Comparison of ENCODE assay signal across 1 cellular context in the genomic region with DNA sequence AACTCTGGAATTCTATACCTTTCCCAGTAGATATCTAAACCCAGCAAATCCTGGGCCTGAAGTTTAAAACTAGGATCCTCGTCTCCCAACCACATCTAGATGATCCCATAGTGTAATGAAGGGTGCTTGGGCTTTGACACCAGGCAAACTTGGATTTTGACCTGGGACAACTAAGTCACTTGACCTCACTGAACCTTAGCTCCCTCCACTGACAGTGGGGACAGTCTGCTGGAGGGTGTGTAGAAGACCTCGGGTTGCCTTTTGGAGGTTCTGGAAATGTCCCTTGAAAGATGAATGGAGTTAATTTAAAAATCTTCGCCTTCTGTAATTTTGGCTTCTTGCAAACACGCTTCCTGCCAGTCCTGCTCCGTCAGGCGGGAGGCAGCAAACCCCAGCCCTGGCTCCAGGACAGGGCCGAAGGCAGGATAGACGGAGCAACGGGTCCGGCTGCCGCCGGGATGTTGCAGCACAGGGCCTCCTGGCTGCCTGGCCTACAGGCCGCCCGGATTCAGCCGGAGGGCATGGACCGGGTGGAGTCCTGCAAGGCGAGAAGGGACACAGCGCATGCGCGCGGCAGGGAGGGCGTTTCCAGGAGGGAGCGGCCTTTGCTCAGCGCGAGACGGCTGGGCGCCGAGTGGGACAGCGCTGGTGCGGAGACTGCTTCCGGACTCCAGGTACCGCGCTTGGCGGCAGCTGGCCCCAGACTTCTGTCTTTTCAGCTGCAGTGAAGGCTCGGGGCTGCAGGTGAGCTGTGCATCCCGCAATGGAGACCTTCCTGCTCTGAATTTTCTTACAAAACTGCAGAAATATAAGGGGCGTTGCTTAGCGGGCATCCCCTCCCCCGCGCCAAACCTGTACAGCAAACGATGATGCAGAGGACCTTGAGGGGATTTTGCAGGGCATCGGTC.
TF ChIP-seq lines count a peak whose summit lies in the region.

A gene with protein sequence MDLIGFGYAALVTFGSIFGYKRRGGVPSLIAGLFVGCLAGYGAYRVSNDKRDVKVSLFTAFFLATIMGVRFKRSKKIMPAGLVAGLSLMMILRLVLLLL (plus strand): TSS at position 612 of the 908 bp plus-strand sequence. CDS start 5,990 bp downstream, outside the sequence.

TF ChIP-seq in HepG2, 621 proteins besides CTCF, POLR2A, EP300 and RAD21 (continued from another document and continues in another):
- TF ChIP-seq, protein P1, sequence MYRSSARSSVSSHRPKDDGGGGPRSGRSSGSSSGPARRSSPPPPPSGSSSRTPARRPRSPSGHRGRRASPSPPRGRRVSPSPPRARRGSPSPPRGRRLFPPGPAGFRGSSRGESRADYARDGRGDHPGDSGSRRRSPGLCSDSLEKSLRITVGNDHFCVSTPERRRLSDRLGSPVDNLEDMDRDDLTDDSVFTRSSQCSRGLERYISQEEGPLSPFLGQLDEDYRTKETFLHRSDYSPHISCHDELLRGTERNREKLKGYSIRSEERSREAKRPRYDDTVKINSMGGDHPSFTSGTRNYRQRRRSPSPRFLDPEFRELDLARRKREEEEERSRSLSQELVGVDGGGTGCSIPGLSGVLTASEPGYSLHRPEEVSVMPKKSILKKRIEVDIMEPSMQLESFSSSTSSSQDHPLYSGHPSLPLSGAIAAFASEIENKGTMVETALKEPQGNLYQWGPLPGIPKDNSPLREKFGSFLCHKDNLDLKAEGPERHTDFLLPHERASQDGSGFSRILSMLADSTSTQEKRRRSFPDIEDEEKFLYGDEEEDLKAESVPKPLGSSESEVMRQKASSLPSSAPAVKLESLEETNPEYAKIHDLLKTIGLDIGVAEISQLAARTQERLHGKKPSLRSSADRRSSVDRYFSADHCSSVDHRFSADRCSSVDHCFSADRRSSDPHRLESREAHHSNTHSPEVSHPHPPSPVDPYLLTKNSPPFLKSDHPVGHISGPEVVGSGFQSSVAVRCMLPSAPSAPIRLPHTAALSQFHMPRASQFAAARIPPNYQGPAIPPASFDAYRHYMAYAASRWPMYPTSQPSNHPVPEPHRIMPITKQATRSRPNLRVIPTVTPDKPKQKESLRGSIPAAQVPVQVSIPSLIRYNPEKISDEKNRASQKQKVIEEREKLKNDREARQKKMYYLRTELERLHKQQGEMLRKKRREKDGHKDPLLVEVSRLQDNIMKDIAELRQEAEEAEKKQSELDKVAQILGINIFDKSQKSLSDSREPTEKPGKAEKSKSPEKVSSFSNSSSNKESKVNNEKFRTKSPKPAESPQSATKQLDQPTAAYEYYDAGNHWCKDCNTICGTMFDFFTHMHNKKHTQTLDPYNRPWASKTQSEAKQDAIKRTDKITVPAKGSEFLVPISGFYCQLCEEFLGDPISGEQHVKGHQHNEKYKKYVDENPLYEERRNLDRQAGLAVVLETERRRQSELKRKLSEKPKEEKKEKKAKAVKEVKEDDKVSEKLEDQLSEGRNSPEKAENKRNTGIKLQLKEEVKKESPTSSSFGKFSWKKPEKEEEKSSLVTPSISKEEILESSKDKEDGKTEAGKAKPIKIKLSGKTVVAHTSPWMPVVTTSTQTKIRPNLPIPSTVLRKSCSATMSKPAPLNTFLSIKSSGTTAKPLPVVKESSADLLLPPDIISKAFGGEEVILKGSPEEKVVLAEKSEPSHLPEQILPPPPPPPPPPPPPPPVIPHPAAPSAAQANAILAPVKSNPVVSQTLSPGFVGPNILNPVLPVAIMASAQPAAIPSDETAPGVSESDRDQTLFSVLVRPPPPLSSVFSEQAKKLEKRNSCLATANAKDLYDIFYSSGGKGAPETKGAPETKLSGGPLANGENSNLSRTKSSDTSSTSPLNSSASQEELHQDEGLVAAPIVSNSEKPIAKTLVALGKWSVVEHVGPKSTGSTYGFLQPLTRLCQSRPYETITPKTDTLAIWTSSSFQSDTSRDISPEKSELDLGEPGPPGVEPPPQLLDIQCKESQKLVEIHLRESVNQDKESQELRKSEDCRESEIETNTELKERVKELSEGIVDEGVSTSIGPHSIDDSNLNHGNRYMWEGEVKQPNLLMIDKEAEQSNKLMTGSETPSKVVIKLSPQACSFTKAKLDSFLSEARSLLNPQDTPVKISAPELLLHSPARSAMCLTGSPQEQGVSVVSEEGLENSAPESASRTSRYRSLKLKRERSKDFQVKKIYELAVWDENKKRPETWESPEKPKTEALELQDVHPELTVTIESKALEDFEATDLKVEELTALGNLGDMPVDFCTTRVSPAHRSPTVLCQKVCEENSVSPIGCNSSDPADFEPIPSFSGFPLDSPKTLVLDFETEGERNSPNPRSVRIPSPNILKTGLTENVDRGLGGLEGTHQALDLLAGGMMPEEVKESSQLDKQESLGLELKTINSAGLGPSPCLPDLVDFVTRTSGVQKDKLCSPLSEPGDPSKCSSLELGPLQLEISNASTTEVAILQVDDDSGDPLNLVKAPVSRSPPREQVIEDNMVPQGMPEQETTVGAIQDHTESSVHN (CRISPR knock-in tag; IDR thresholded peaks at IDR 0.05), result no peak
- peak; percentile 93 for TF ChIP-seq ZNF225 (CRISPR knock-in tag; IDR thresholded peaks at IDR 0.05)
- TF ChIP-seq, protein P2, sequence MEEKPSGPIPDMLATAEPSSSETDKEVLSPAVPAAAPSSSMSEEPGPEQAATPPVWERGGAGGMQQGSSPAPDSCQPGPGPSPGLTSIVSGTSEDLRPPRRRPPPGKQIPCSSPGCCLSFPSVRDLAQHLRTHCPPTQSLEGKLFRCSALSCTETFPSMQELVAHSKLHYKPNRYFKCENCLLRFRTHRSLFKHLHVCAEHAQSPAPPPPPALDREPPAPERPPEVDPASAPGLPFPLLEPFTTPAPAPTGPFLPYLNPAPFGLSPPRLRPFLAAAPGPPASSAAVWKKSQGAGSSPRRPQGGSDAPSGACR (CRISPR knock-in tag; IDR thresholded peaks at IDR 0.05), result peak; percentile 95; the same call in 1 of the 2 replicates
- TF ChIP-seq, protein P3, sequence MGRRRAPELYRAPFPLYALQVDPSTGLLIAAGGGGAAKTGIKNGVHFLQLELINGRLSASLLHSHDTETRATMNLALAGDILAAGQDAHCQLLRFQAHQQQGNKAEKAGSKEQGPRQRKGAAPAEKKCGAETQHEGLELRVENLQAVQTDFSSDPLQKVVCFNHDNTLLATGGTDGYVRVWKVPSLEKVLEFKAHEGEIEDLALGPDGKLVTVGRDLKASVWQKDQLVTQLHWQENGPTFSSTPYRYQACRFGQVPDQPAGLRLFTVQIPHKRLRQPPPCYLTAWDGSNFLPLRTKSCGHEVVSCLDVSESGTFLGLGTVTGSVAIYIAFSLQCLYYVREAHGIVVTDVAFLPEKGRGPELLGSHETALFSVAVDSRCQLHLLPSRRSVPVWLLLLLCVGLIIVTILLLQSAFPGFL (CRISPR knock-in tag; IDR thresholded peaks at IDR 0.05), result no peak
- peak; percentile 61 for TF ChIP-seq ZMYM3 (CRISPR knock-in tag; IDR thresholded peaks at IDR 0.05)
- peak; percentile 50 for TF ChIP-seq ZNF143 (CRISPR knock-in tag; IDR thresholded peaks at IDR 0.05)
- TF ChIP-seq RXRB (CRISPR knock-in tag; IDR thresholded peaks at IDR 0.05; ENCODE audit: borderline replicate concordance), result peak; percentile 61; the same call in 1 of the 2 replicates
- TF ChIP-seq, protein P4, sequence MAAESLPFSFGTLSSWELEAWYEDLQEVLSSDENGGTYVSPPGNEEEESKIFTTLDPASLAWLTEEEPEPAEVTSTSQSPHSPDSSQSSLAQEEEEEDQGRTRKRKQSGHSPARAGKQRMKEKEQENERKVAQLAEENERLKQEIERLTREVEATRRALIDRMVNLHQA (CRISPR knock-in tag; IDR thresholded peaks at IDR 0.05), result no peak
- TF ChIP-seq ZNF446 (CRISPR knock-in tag; IDR thresholded peaks at IDR 0.05), result peak; percentile 89; the same call in 1 of the 2 replicates
- TF ChIP-seq, protein P5, sequence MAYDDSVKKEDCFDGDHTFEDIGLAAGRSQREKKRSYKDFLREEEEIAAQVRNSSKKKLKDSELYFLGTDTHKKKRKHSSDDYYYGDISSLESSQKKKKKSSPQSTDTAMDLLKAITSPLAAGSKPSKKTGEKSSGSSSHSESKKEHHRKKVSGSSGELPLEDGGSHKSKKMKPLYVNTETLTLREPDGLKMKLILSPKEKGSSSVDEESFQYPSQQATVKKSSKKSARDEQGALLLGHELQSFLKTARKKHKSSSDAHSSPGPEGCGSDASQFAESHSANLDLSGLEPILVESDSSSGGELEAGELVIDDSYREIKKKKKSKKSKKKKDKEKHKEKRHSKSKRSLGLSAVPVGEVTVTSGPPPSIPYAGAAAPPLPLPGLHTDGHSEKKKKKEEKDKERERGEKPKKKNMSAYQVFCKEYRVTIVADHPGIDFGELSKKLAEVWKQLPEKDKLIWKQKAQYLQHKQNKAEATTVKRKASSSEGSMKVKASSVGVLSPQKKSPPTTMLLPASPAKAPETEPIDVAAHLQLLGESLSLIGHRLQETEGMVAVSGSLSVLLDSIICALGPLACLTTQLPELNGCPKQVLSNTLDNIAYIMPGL (CRISPR knock-in tag; IDR thresholded peaks at IDR 0.05; ENCODE audit: borderline replicate concordance in 1 of 2, low read depth in 1 of 2), result peak; percentile 77 to 96
- TF ChIP-seq BRCA1 (CRISPR knock-in tag; IDR thresholded peaks at IDR 0.05), result no peak; the same call in 1 of the 2 replicates
- TF ChIP-seq KMT2A (CRISPR knock-in tag; IDR thresholded peaks at IDR 0.05), result peak; percentile 96
- TF ChIP-seq NFE2 (CRISPR knock-in tag; IDR thresholded peaks at IDR 0.05), result no peak
- no peak; the same call in 1 of the 2 replicates for TF ChIP-seq MEIS1 (CRISPR knock-in tag; IDR thresholded peaks at IDR 0.05; ENCODE audit: borderline replicate concordance)
- peak; percentile 53; the same call in 1 of the 2 replicates for TF ChIP-seq ZFP62 (CRISPR knock-in tag; IDR thresholded peaks at IDR 0.05)
- TF ChIP-seq, protein P6, sequence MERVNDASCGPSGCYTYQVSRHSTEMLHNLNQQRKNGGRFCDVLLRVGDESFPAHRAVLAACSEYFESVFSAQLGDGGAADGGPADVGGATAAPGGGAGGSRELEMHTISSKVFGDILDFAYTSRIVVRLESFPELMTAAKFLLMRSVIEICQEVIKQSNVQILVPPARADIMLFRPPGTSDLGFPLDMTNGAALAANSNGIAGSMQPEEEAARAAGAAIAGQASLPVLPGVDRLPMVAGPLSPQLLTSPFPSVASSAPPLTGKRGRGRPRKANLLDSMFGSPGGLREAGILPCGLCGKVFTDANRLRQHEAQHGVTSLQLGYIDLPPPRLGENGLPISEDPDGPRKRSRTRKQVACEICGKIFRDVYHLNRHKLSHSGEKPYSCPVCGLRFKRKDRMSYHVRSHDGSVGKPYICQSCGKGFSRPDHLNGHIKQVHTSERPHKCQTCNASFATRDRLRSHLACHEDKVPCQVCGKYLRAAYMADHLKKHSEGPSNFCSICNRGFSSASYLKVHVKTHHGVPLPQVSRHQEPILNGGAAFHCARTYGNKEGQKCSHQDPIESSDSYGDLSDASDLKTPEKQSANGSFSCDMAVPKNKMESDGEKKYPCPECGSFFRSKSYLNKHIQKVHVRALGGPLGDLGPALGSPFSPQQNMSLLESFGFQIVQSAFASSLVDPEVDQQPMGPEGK (CRISPR knock-in tag; IDR thresholded peaks at IDR 0.05), result peak; percentile 74
- no peak for TF ChIP-seq ZNF570 (CRISPR knock-in tag; IDR thresholded peaks at IDR 0.05; ENCODE audit: borderline replicate concordance)
- TF ChIP-seq GATAD1 (CRISPR knock-in tag; IDR thresholded peaks at IDR 0.05), result peak; percentile 79
- TF ChIP-seq ZSCAN21 (CRISPR knock-in tag; IDR thresholded peaks at IDR 0.05; ENCODE audit: borderline replicate concordance), result peak; percentile 84
- TF ChIP-seq, protein P7, sequence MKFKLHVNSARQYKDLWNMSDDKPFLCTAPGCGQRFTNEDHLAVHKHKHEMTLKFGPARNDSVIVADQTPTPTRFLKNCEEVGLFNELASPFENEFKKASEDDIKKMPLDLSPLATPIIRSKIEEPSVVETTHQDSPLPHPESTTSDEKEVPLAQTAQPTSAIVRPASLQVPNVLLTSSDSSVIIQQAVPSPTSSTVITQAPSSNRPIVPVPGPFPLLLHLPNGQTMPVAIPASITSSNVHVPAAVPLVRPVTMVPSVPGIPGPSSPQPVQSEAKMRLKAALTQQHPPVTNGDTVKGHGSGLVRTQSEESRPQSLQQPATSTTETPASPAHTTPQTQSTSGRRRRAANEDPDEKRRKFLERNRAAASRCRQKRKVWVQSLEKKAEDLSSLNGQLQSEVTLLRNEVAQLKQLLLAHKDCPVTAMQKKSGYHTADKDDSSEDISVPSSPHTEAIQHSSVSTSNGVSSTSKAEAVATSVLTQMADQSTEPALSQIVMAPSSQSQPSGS (CRISPR knock-in tag; IDR thresholded peaks at IDR 0.05), result peak; percentile 63
- TF ChIP-seq KAT7 (CRISPR knock-in tag; IDR thresholded peaks at IDR 0.05; ENCODE audit: borderline replicate concordance), result peak; percentile 88; the same call in 1 of the 2 replicates
- TF ChIP-seq FOXK1 (CRISPR knock-in tag; IDR thresholded peaks at IDR 0.05; ENCODE audit: borderline replicate concordance, low read depth), result peak; percentile 78
- TF ChIP-seq HDAC1 (CRISPR knock-in tag; IDR thresholded peaks at IDR 0.05), result peak; percentile 92
- TF ChIP-seq GFI1 (CRISPR knock-in tag; IDR thresholded peaks at IDR 0.05; ENCODE audit: borderline replicate concordance), result peak; percentile 79; the same call in 1 of the 2 replicates
- no peak; the same call in 1 of the 2 replicates for TF ChIP-seq ZNF333 (CRISPR knock-in tag; IDR thresholded peaks at IDR 0.05; ENCODE audit: borderline replicate concordance)
- TF ChIP-seq, protein P8, sequence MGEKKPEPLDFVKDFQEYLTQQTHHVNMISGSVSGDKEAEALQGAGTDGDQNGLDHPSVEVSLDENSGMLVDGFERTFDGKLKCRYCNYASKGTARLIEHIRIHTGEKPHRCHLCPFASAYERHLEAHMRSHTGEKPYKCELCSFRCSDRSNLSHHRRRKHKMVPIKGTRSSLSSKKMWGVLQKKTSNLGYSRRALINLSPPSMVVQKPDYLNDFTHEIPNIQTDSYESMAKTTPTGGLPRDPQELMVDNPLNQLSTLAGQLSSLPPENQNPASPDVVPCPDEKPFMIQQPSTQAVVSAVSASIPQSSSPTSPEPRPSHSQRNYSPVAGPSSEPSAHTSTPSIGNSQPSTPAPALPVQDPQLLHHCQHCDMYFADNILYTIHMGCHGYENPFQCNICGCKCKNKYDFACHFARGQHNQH (CRISPR knock-in tag; IDR thresholded peaks at IDR 0.05), result peak; percentile 89
- TF ChIP-seq, protein P9, sequence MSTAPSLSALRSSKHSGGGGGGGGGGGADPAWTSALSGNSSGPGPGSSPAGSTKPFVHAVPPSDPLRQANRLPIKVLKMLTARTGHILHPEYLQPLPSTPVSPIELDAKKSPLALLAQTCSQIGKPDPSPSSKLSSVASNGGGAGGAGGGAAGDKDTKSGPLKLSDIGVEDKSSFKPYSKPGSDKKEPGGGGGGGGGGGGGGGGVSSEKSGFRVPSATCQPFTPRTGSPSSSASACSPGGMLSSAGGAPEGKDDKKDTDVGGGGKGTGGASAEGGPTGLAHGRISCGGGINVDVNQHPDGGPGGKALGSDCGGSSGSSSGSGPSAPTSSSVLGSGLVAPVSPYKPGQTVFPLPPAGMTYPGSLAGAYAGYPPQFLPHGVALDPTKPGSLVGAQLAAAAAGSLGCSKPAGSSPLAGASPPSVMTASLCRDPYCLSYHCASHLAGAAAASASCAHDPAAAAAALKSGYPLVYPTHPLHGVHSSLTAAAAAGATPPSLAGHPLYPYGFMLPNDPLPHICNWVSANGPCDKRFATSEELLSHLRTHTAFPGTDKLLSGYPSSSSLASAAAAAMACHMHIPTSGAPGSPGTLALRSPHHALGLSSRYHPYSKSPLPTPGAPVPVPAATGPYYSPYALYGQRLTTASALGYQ (CRISPR knock-in tag; IDR thresholded peaks at IDR 0.05), result peak; percentile 91
- TF ChIP-seq MED8 (CRISPR knock-in tag; IDR thresholded peaks at IDR 0.05; ENCODE audit: insufficient replicate concordance), result peak; percentile 81
- no peak for TF ChIP-seq ZNF816 (CRISPR knock-in tag; IDR thresholded peaks at IDR 0.05; ENCODE audit: borderline replicate concordance)
- TF ChIP-seq ZNF501 (CRISPR knock-in tag; IDR thresholded peaks at IDR 0.05), result peak; percentile 96
- TF ChIP-seq ZKSCAN5 (CRISPR knock-in tag; IDR thresholded peaks at IDR 0.05), result 0 out of 2 replicates have a peak, but pooled peaks have one; percentile 26
- no peak for TF ChIP-seq TCF7 (IDR thresholded peaks at IDR 0.05; ENCODE audit: low read depth)
- peak; percentile 80 for TF ChIP-seq ZMAT3 (CRISPR knock-in tag; conservative IDR thresholded peaks at IDR 0.05)
- TF ChIP-seq NFYC (CRISPR knock-in tag; IDR thresholded peaks at IDR 0.05), result peak; percentile 56
